In the genomic region with DNA sequence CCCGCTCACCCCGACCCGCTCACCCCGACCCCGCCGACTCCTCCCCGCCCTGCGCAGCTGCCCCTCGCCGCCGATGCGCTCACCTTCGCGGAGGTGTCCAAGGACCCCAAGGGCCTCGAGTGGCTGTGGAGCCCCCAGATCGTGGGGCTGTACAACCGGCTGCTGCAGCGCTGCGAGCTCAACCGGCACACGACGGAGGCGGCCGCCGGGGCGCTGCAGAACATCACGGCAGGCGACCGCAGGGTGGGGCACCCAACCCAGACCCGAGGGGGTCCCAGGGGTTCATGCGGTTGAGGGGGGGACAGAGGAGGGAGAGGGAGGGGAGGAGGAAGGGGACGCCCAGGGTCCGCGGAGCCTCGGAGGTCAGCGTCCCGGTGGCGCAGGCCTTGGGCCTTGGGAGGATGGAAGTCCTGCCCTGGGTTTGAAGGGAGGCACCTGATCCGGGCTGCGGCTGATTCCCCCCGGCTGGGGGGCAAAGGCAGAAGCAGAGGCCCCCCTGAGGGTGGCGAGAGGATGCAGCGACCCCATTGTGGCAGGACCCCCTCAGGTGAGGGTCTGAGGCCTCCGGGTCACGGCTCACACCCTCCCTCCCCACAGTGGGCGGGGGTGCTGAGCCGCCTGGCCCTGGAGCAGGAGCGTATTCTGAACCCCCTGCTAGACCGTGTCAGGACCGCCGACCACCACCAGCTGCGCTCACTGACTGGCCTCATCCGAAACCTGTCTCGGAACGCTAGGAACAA, we compare ENCODE assay signal across 28 cellular contexts. TPM values are rescaled to one million over a fixed set of nuclear protein-coding genes. Genes with fewer than 3 reads are reported as not detected.
DNase-seq lines count a peak whose midpoint lies in the region; ATAC-seq, FAIRE-seq and TF ChIP-seq lines count a peak whose summit lies in the region.
"Had no signal": no experiment of that assay in that cellular context is flagged by ENCODE, and none has a peak within 500 bp of the region (broad histone marks: within the 10 kb centered on the region; RNA-seq: fewer than 3 reads in every experiment).

No MANE protein-coding gene starts in this region.

- H3K27me3 Mint-ChIP-seq in natural killer cell (ENCODE audit: low read depth in 2 of 2) = no peaks in the 10 kb centered on the region
- H3K27me3 Mint-ChIP-seq: CD8-positive, alpha-beta memory T cell had no signal

- no peak for ATAC-seq in natural killer cell
- ATAC-seq: PC-3 had no signal

- H3K79me2 ChIP-seq in mammary epithelial cell (ENCODE audit: insufficient read depth, low read length) = peaks cover 38% of the 10 kb centered on the region

- no peaks in the 10 kb centered on the region for H3K9me3 ChIP-seq in kidney (ENCODE audit: control insufficient read depth in 1 of 2, low read length in 2 of 2)
- no peaks in the 10 kb centered on the region for H3K9me3 ChIP-seq in mammary epithelial cell (replicated peaks; ENCODE audit: insufficient read depth, low read length)
- H3K9me3 ChIP-seq: BE2C had no signal

- H3K27ac ChIP-seq in 22Rv1 (0 out of 2 replicates have a peak overlapping the region, but pooled peaks have one; percentile 73), kidney (ENCODE audit: low read depth in 2 of 2, low read length in 2 of 2) (no peak overlapping the region), mammary epithelial cell (ENCODE audit: insufficient read depth, low read depth, low read length) (no peak overlapping the region)

- H3K4me1 ChIP-seq in kidney (ENCODE audit: control insufficient read depth in 1 of 2, insufficient read depth in 1 of 2, low read depth in 1 of 2, low read length in 2 of 2) (peaks cover 0 to 14% of the 10 kb centered on the region in 2 donors), mammary epithelial cell (ENCODE audit: insufficient read depth, low read length) (peaks cover 11% of the 10 kb centered on the region)
- H3K4me1 ChIP-seq: BE2C had no signal

- peaks cover 6% of the 10 kb centered on the region for H4K20me1 ChIP-seq in mammary epithelial cell (ENCODE audit: insufficient read depth, low read length)

- no peaks in the 10 kb centered on the region for H3K36me3 Mint-ChIP-seq in natural killer cell
- H3K36me3 Mint-ChIP-seq: CD14-positive monocyte had no signal

- DNase-seq in GM06990 (ENCODE audit: extremely low read depth, insufficient read length) (peak; percentile 9), kidney (peak; percentile 65), natural killer cell (no peak), GF-D8 (lab: John Stamatoyannopoulos, UW) (no peak), mammary epithelial cell (no peak), dermis blood vessel endothelial cell (no peak)
- DNase-seq: ACHN; BE2C; Calu3; CD8-positive, alpha-beta memory T cell; DMS79 treated with DMSO at 0.1 percent for 48 hours; KBM-7; MV-4-11; NCI-H1105; NCI-H146; NCI-H1930; NCI-H2107; NCI-H524 treated with DMSO at 0.1 percent for 48 hours; NCI-H774; PC-3; SHP77 had no signal

- FAIRE-seq in kidney (lab: Jason Lieb, UNC) = no peak
- FAIRE-seq: H54 had no signal

- 98% methylated on average over 7 of the region's 55 CpGs for WGBS in mammary epithelial cell (ENCODE audit: low coverage, missing lambda C conversion rate)

- in situ Hi-C loops in mammary epithelial cell (cut with MboI; ENCODE audit: low sequenced_read_pairs in 2 of 2) = no loop called here

- H3K36me3 ChIP-seq in GM06990 (ENCODE audit: control insufficient read depth, insufficient read depth, low read length) = no peaks in the 10 kb centered on the region
- no peaks in the 10 kb centered on the region for H3K36me3 ChIP-seq in kidney (ENCODE audit: control insufficient read depth in 1 of 2, insufficient read depth in 2 of 2, low read length in 2 of 2)
- peaks cover 12% of the 10 kb centered on the region for H3K36me3 ChIP-seq in mammary epithelial cell (ENCODE audit: insufficient read depth, low read length)
- H3K36me3 ChIP-seq: BE2C had no signal

- BruUV-seq in mammary epithelial cell (replicated peaks; lab: Mats Ljungman, UMichigan) = no TSS peak

- H3K4me3 ChIP-seq in GM06990 (replicated peaks; ENCODE audit: low read depth, low read length) = no peak overlapping the region
- no peak overlapping the region for H3K4me3 ChIP-seq in kidney (ENCODE audit: low read length in 2 of 2)
- H3K4me3 ChIP-seq in mammary epithelial cell (replicated peaks in 1 of 3; ENCODE audit: insufficient read depth in 1 of 3, low read depth in 2 of 3, low read length in 3 of 3) = no peak overlapping the region

- no peaks in the 10 kb centered on the region for H3K9me3 Mint-ChIP-seq in natural killer cell
- H3K9me3 Mint-ChIP-seq: CD8-positive, alpha-beta memory T cell had no signal

- TF ChIP-seq CTCF in 22Rv1 (IDR thresholded peaks at IDR 0.05) (no peak), GM06990 (IDR thresholded peaks at IDR 0.05; ENCODE audit: insufficient read depth, low read length, poor library complexity, severe bottlenecking) (no peak), kidney (IDR thresholded peaks at IDR 0.05; ENCODE audit: borderline replicate concordance, extremely low read depth, insufficient read depth) (no peak), natural killer cell (IDR thresholded peaks at IDR 0.05) (no peak), mammary epithelial cell (conservative IDR thresholded peaks at IDR 0.05 in 1 of 2, IDR thresholded peaks at IDR 0.05 in 1 of 2; ENCODE audit: extremely low read depth in 1 of 2, insufficient read depth in 1 of 2, low read depth in 1 of 2, low read length in 2 of 2) (no peak)

- peaks cover 0 to 13% of the 10 kb centered on the region in 2 donors for H3K4me1 Mint-ChIP-seq in natural killer cell

- no peak overlapping the region for H2AFZ ChIP-seq in mammary epithelial cell (ENCODE audit: low read depth, low read length)

- H3K4me2 ChIP-seq in mammary epithelial cell (ENCODE audit: insufficient read depth, low read depth, low read length) = no peak overlapping the region

- peak overlapping the region in 1 of 2 donors; percentile 16 for H3K27ac Mint-ChIP-seq in natural killer cell
- H3K27ac Mint-ChIP-seq: CD14-positive monocyte had no signal

- H3K27me3 ChIP-seq in GM06990 (replicated peaks; ENCODE audit: control insufficient read depth, insufficient read depth, low read length) = no peaks in the 10 kb centered on the region
- H3K27me3 ChIP-seq in mammary epithelial cell (ENCODE audit: insufficient read depth, low read length) = no peaks in the 10 kb centered on the region
- H3K27me3 ChIP-seq: BE2C had no signal

- intact Hi-C loops in kidney (cut with DNase I) = no loop called here
- intact Hi-C loops in natural killer cell (cut with micrococcal nuclease) = no loop called here
- intact Hi-C loops in mammary epithelial cell (cut with micrococcal nuclease) = no loop called here

- CTCF ChIA-PET in mammary epithelial cell (lab: Charles Lee; ENCODE audit: low non-redundant PET) = no interaction called here

- peak overlapping the region; percentile 13 for H3K4me3 Mint-ChIP-seq in natural killer cell
- H3K4me3 Mint-ChIP-seq: CD14-positive monocyte; CD8-positive, alpha-beta memory T cell had no signal

- H3K9ac ChIP-seq in kidney (ENCODE audit: low read length in 2 of 2) = no peak overlapping the region
- no peak overlapping the region for H3K9ac ChIP-seq in mammary epithelial cell (ENCODE audit: insufficient read depth, low read length)

- dilution Hi-C loops in mammary epithelial cell (cut with HindIII; ENCODE audit: low sequenced_read_pairs) = no loop called here

RNA-seq across cellular contexts. Expression of a gene that starts 9.2 kb away (rescaled TPM):
- total RNA-seq in kidney (3.6 TPM), natural killer cell (under 1 TPM in 2 of 3 donors, not detected in 1; 0.29 to 0.56 TPM), mammary epithelial cell (100 to 1,000 TPM; 248 to 274 TPM), dermis blood vessel endothelial cell (0.09 and 0.68 TPM in 2 replicates)
- polyA plus RNA-seq in kidney (ENCODE audit: insufficient read depth, low read depth, low replicate concordance) (1.9 TPM), mammary epithelial cell (149 TPM)
- polyA minus RNA-seq in mammary epithelial cell = 62.8 TPM
- total RNA-seq: CD8-positive, alpha-beta memory T cell; SK-MEL-5 had no signal
- polyA plus RNA-seq: CD14-positive monocyte had no signal

RNA-seq across cellular contexts. Expression of a gene that starts 11.6 kb away (rescaled TPM):
- total RNA-seq in kidney (89.1 TPM), natural killer cell (100 to 1,000 TPM; 619 to 690 (median 666) TPM), mammary epithelial cell (1 to 10 TPM; 1.8 to 5.4 TPM), dermis blood vessel endothelial cell (43.2 and 52.2 TPM in 2 replicates)
- polyA plus RNA-seq in kidney (ENCODE audit: insufficient read depth, low read depth, low replicate concordance) (181 TPM), mammary epithelial cell (1.6 TPM)
- polyA minus RNA-seq in mammary epithelial cell = not detected

RNA-seq across cellular contexts. Expression of a gene that starts 33.9 kb away (rescaled TPM):
- total RNA-seq in kidney (1.4 TPM), natural killer cell (1 to 10 TPM in 2 of 3 donors, under 1 TPM in 1; 0.66 to 1.5 (median 1.5) TPM), mammary epithelial cell (10 to 100 TPM in 1 of 2 donors, 1 to 10 TPM in 1; 1.5 to 16.2 TPM), dermis blood vessel endothelial cell (0.42 and 5.6 TPM in 2 replicates)
- polyA plus RNA-seq in kidney (ENCODE audit: insufficient read depth, low read depth, low replicate concordance) (0.82 TPM), mammary epithelial cell (7.6 TPM)
- 5.0 TPM for polyA minus RNA-seq in mammary epithelial cell
- total RNA-seq: RPMI7951 had no signal
- polyA plus RNA-seq: CD14-positive monocyte had no signal

RNA-seq across cellular contexts. Expression of a gene that starts 38.6 kb away (rescaled TPM):
- 21.8 TPM for total RNA-seq in kidney
- polyA plus RNA-seq in kidney (ENCODE audit: insufficient read depth, low read depth, low replicate concordance) = 11.3 TPM
- 10 to 100 TPM; 15.1 to 21.3 (median 15.1) TPM for total RNA-seq in natural killer cell
- total RNA-seq in mammary epithelial cell = 10 to 100 TPM; 11.3 to 31.2 TPM
- 16.6 TPM for polyA plus RNA-seq in mammary epithelial cell
- 12.6 TPM for polyA minus RNA-seq in mammary epithelial cell
- 0.42 and 10.7 TPM in 2 replicates for total RNA-seq in dermis blood vessel endothelial cell
- total RNA-seq: HT1080, LHCN-M2, RPMI7951, SK-MEL-5 had no signal

RNA-seq across cellular contexts. Expression of a gene that starts 46.9 kb away (rescaled TPM):
- 28.5 TPM for total RNA-seq in kidney
- polyA plus RNA-seq in kidney (ENCODE audit: insufficient read depth, low read depth, low replicate concordance) = 37.7 TPM
- total RNA-seq in natural killer cell = 10 to 100 TPM; 21.5 to 25.1 (median 23.4) TPM
- total RNA-seq in mammary epithelial cell = 10 to 100 TPM; 30.8 to 34.5 TPM
- 32.6 TPM for polyA plus RNA-seq in mammary epithelial cell
- polyA minus RNA-seq in mammary epithelial cell = 41.4 TPM
- 34.5 and 50.2 TPM in 2 replicates for total RNA-seq in dermis blood vessel endothelial cell

Comparison
In these comparisons a context has a peak if more than half of its experiments do, and no peak if none do; other contexts are left out.
1. DNase-seq: peak in GM06990 (single experiment) and kidney (single experiment); none in natural killer cell (single experiment), GF-D8 (single experiment), mammary epithelial cell (single experiment) and dermis blood vessel endothelial cell (single experiment).
2. RNA of a gene that starts 9.2 kb away (total RNA-seq): 248 to 274 TPM in mammary epithelial cell; 3.6 TPM in kidney (single experiment), 0.09 to 0.68 TPM in dermis blood vessel endothelial cell and 0.29 to 0.56 TPM in natural killer cell; every median in the first group is over 10 times any median in the second.